In the genomic region with DNA sequence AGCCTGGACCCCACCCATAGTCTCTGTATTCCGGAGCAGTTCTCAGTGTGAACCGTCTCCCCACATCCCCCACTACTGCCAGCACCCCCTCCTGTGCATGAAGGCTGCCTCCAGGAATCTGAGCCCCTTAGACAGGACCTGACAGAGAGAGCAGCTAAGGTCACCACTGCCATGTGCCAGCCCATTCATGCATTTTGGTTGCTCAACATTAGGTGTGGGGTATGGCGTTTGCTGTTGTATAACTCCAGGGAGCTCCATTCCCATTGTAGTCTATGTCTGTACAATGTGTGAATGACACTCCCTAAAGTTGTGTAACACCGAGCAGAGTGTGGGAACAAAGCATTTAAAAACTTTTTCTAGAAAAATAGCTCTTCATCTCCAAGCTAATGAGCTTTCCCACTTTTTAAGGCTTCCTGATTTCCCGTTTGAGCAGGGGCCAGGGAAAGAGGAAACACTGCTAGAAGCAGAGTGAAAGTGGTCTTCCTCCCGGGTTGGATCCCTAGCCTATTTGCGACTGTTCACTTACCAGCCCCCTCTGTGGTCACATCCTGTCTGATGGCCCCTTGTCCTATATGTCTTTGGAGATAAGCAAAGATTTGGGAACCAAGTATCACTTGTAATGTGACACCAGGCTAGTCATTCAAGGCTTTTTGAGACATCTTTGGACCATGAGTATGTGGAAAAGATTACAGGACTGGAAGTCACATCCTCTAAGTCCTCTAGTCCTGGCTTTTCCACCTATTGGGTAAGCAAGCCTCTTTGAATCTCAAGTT, we compare ENCODE assay signal across 12 cellular contexts. TPM values are rescaled to one million over a fixed set of nuclear protein-coding genes. Genes with fewer than 3 reads are reported as not detected.
DNase-seq lines count a peak whose midpoint lies in the region; ATAC-seq, FAIRE-seq and TF ChIP-seq lines count a peak whose summit lies in the region.
"Had no signal": no experiment of that assay in that cellular context is flagged by ENCODE, and none has a peak within 500 bp of the region (broad histone marks: within the 10 kb centered on the region; RNA-seq: fewer than 3 reads in every experiment).

No MANE protein-coding gene starts in this region.

- no peaks in the 10 kb centered on the region for H3K27me3 Mint-ChIP-seq in activated CD4-positive, alpha-beta memory T cell treated with anti-CD3 and anti-CD28 coated beads, Interleukin-2, amount 10 ng/mL, durations not matched to agents 7 days and 5 days

- CTCF ChIA-PET in activated CD4-positive, alpha-beta memory T cell treated with anti-CD3 and anti-CD28 coated beads, Interleukin-2, amount 10 ng/mL, durations not matched to agents 7 days and 5 days (lab: Charles Lee) = interaction anchor here (0.6 to 1.5 kb wide), 8 partner anchors 10 to 393 kb away, joined by 3 to 4 read pairs (median 3); no protein-coding TSS in a partner anchor

- H3K4me3 Mint-ChIP-seq in activated CD4-positive, alpha-beta memory T cell treated with anti-CD3 and anti-CD28 coated beads, Interleukin-2, amount 10 ng/mL, durations not matched to agents 7 days and 5 days = no peak overlapping the region

- ATAC-seq in activated CD4-positive, CD25-positive, alpha-beta regulatory T cell treated with anti-CD3 and anti-CD28 coated beads, Interleukin-2, amount 50 U/mL, for 24 hours = no peak

- no peaks in the 10 kb centered on the region for H3K9me1 ChIP-seq in keratinocyte (ENCODE audit: control insufficient read depth, extremely low read depth, insufficient read depth, low read length)

- dilution Hi-C loops in keratinocyte (cut with MboI; ENCODE audit: extremely low pct_ligation_motif_present, low sequenced_read_pairs) = no loop called here

- no peak overlapping the region for H2AFZ ChIP-seq in keratinocyte (ENCODE audit: control insufficient read depth, low read length)

- H3K79me2 ChIP-seq in keratinocyte (ENCODE audit: control insufficient read depth, insufficient read depth, low read length) = no peaks in the 10 kb centered on the region

- TF ChIP-seq CTCF in bronchial epithelial cell (IDR thresholded peaks at IDR 0.05; ENCODE audit: insufficient read depth, low read length, severe bottlenecking) (no peak), keratinocyte (optimal IDR thresholded peaks at IDR 0.05 in 1 of 3, IDR thresholded peaks at IDR 0.05 in 1 of 3, conservative IDR thresholded peaks at IDR 0.05 in 1 of 3; ENCODE audit: extremely low read depth in 1 of 3, insufficient read depth in 2 of 3, low read length in 3 of 3) (no peak), stomach (IDR thresholded peaks at IDR 0.05) (no peak)

- H3K27ac ChIP-seq in keratinocyte (ENCODE audit: control insufficient read depth, insufficient read depth, low read length) (peak overlapping the region; percentile 39), stomach (peak overlapping the region in 4 of 5 donors; percentile 90 to 99 (median 92))

- H3K36me3 ChIP-seq in bronchial epithelial cell (ENCODE audit: control insufficient read depth, insufficient read depth, low read length) (peaks cover 9% of the 10 kb centered on the region), keratinocyte (ENCODE audit: control insufficient read depth in 2 of 2, extremely low read depth in 1 of 2, insufficient read depth in 2 of 2, low read length in 2 of 2) (peaks cover 6 to 13% of the 10 kb centered on the region in 2 experiments), stomach (peaks cover 11 to 23% (median 17%) of the 10 kb centered on the region in 4 donors)

- H4K20me1 ChIP-seq in keratinocyte (ENCODE audit: control insufficient read depth, extremely low read depth, insufficient read depth, low read length) = no peaks in the 10 kb centered on the region

- peaks cover 51% of the 10 kb centered on the region for H3K4me1 ChIP-seq in keratinocyte (ENCODE audit: control insufficient read depth, extremely low read depth, insufficient read depth, low read length)
- H3K4me1 ChIP-seq in stomach = peaks cover 32 to 66% (median 50%) of the 10 kb centered on the region in 4 donors

- H3K36me3 Mint-ChIP-seq in activated CD4-positive, alpha-beta memory T cell treated with anti-CD3 and anti-CD28 coated beads, Interleukin-2, amount 10 ng/mL, durations not matched to agents 7 days and 5 days (ENCODE audit: low read depth) = no peaks in the 10 kb centered on the region

- peaks cover 23% of the 10 kb centered on the region for H3K4me1 Mint-ChIP-seq in activated CD4-positive, alpha-beta memory T cell treated with anti-CD3 and anti-CD28 coated beads, Interleukin-2, amount 10 ng/mL, durations not matched to agents 7 days and 5 days

- TF ChIP-seq EP300 in Ishikawa (IDR thresholded peaks at IDR 0.05; ENCODE audit: borderline replicate concordance) (no peak), stomach (IDR thresholded peaks at IDR 0.05) (peak; percentile 55)

- no peak overlapping the region for H3K4me3 ChIP-seq in bronchial epithelial cell (ENCODE audit: low read depth, low read length)
- H3K4me3 ChIP-seq in keratinocyte (ENCODE audit: control insufficient read depth in 2 of 3, extremely low read depth in 1 of 3, insufficient read depth in 2 of 3, low read depth in 1 of 3, low read length in 3 of 3) = no peak overlapping the region
- H3K4me3 ChIP-seq in stomach = no peak overlapping the region

- H3K9me3 ChIP-seq in keratinocyte (ENCODE audit: control insufficient read depth, low read depth, low read length) (no peaks in the 10 kb centered on the region), stomach (no peaks in the 10 kb centered on the region)

- intact Hi-C loops in stomach (cut with DNase I; ENCODE audit: low total_unique reads) = loop anchor here (5.0 kb wide), 1 partner anchor 98 kb away; a partner anchor contains a TSS

- DNase-seq in bronchial epithelial cell (ENCODE audit: low read depth) = peak; percentile 87
- no peak for DNase-seq in keratinocyte (ENCODE audit: low read depth, low spot score)
- no peak for DNase-seq in stomach
- no peak for DNase-seq in activated CD4-positive, alpha-beta T cell treated with anti-CD3 and anti-CD28 coated beads for 48 hours
- DNase-seq in T-helper 1 cell = no peak
- DNase-seq in activated CD4-positive, alpha-beta memory T cell treated with anti-CD3 and anti-CD28 coated beads, Interleukin-2, amount 10 ng/mL, durations not matched to agents 7 days and 5 days = no peak
- DNase-seq: GDM1, NCI-H1092 had no signal

- WGBS in stomach, 5 donors = 51 to 75% (median 72%) methylated on average over 7 of the region's 7 CpGs

- FAIRE-seq in bronchial epithelial cell (lab: Jason Lieb, UNC) = peak; percentile 89
- FAIRE-seq in keratinocyte (lab: Jason Lieb, UNC) = no peak
- FAIRE-seq: colon had no signal

- H3K9me3 Mint-ChIP-seq in activated CD4-positive, alpha-beta memory T cell treated with anti-CD3 and anti-CD28 coated beads, Interleukin-2, amount 10 ng/mL, durations not matched to agents 7 days and 5 days = no peaks in the 10 kb centered on the region

- H3K27me3 ChIP-seq in bronchial epithelial cell (ENCODE audit: control insufficient read depth, insufficient read depth, low read length) (no peaks in the 10 kb centered on the region), keratinocyte (ENCODE audit: control insufficient read depth, extremely low read depth, insufficient read depth, low read length) (no peaks in the 10 kb centered on the region), stomach (no peaks in the 10 kb centered on the region)

- no peak for TF ChIP-seq RAD21 in Ishikawa (IDR thresholded peaks at IDR 0.05; ENCODE audit: low read depth)

- H3K4me2 ChIP-seq in keratinocyte (ENCODE audit: control insufficient read depth, extremely low read depth, insufficient read depth, low read depth, low read length) = peak overlapping the region; percentile 6

- TF ChIP-seq POLR2A in stomach (IDR thresholded peaks at IDR 0.05) = no peak

- H3K9ac ChIP-seq in keratinocyte (ENCODE audit: control insufficient read depth, extremely low read depth, insufficient read depth, low read length) = peak overlapping the region; percentile 18

- H3K27ac Mint-ChIP-seq in activated CD4-positive, alpha-beta memory T cell treated with anti-CD3 and anti-CD28 coated beads, Interleukin-2, amount 10 ng/mL, durations not matched to agents 7 days and 5 days = no peak overlapping the region

- POLR2A ChIA-PET in activated CD4-positive, alpha-beta memory T cell treated with anti-CD3 and anti-CD28 coated beads, Interleukin-2, amount 10 ng/mL, durations not matched to agents 7 days and 5 days (lab: Charles Lee) = no interaction called here

TF ChIP-seq in Ishikawa, 13 proteins besides CTCF, POLR2A, EP300 and RAD21 (continues in another document):
- TF ChIP-seq CEBPB (IDR thresholded peaks at IDR 0.05) (peak; percentile 54), NFIC (IDR thresholded peaks at IDR 0.05) (no peak)
- TF ChIP-seq, protein P1, sequence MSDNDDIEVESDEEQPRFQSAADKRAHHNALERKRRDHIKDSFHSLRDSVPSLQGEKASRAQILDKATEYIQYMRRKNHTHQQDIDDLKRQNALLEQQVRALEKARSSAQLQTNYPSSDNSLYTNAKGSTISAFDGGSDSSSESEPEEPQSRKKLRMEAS (IDR thresholded peaks at IDR 0.05) = no peak

RNA-seq across cellular contexts. Expression of a gene that starts 5.9 kb away (rescaled TPM):
- 8.2 and 11.0 TPM in 2 replicates for total RNA-seq in bronchial epithelial cell
- polyA plus RNA-seq in keratinocyte = 2.4 to 3.9 TPM (median 2.7 TPM) in 3 replicates
- polyA plus RNA-seq in keratinocyte (2011; ENCODE audit: low read depth) = 1.5 TPM
- 3.3 and 4.1 TPM in 2 replicates for polyA plus RNA-seq in keratinocyte (2011; cell fraction: cytosol; rRNA removed)
- 3.0 and 5.0 TPM in 2 replicates for polyA plus RNA-seq in keratinocyte (2011; cell fraction: nucleus; rRNA removed)
- polyA plus RNA-seq in keratinocyte (2012; ENCODE audit: low replicate concordance) = 4.5 and 4.8 TPM in 2 replicates
- 1.6 to 3.9 TPM (median 2.8 TPM) in 3 replicates for polyA minus RNA-seq in keratinocyte
- 1.9 TPM for polyA minus RNA-seq in keratinocyte (2011; cell fraction: cytosol; rRNA and poly(A)+ RNA removed)
- 1.4 and 1.9 TPM in 2 replicates for polyA minus RNA-seq in keratinocyte (2011; cell fraction: nucleus; rRNA and poly(A)+ RNA removed)
- total RNA-seq in stomach = 10 to 100 TPM in 3 of 5 donors, 1 to 10 TPM in 2; 1.2 to 79.0 (median 24.0) TPM
- 10 to 100 TPM in 1 of 3 donors, 1 to 10 TPM in 2; 7.6 to 35.8 (median 7.7) TPM for polyA plus RNA-seq in stomach
- 1 to 10 TPM; 3.2 to 4.1 TPM for total RNA-seq in activated CD4-positive, alpha-beta memory T cell treated with anti-CD3 and anti-CD28 coated beads, Interleukin-2, amount 10 ng/mL, durations not matched to agents 7 days and 5 days

RNA-seq across cellular contexts. Expression of a gene that starts 37.4 kb away (rescaled TPM):
- 0.13 and 0.26 TPM in 2 replicates for total RNA-seq in bronchial epithelial cell
- 0.04 to 0.09 TPM (median 0.04 TPM) in 3 replicates for polyA plus RNA-seq in keratinocyte
- polyA plus RNA-seq in keratinocyte (2011; ENCODE audit: low read depth) = 1.2 TPM
- 0.05 and 0.10 TPM in 2 replicates for polyA plus RNA-seq in keratinocyte (2011; cell fraction: cytosol; rRNA removed)
- polyA plus RNA-seq in keratinocyte (2011; cell fraction: nucleus; rRNA removed) = 0.11 and 0.15 TPM in 2 replicates
- polyA plus RNA-seq in keratinocyte (2012; ENCODE audit: low replicate concordance) = 0.44 TPM in 1 of 2 replicates, not detected in the other
- 0.10 to 0.30 TPM (median 0.26 TPM) in 3 replicates for polyA minus RNA-seq in keratinocyte
- not detected for polyA minus RNA-seq in keratinocyte (2011; cell fraction: cytosol; rRNA and poly(A)+ RNA removed)
- 0.11 TPM in 1 of 2 replicates, not detected in the other for polyA minus RNA-seq in keratinocyte (2011; cell fraction: nucleus; rRNA and poly(A)+ RNA removed)
- total RNA-seq in stomach = under 1 TPM in 1 of 5 donors, not detected in 4; 0.92 TPM
- under 1 TPM in 2 of 3 donors, not detected in 1; 0.05 to 0.06 TPM for polyA plus RNA-seq in stomach
- not detected for total RNA-seq in activated CD4-positive, alpha-beta memory T cell treated with anti-CD3 and anti-CD28 coated beads, Interleukin-2, amount 10 ng/mL, durations not matched to agents 7 days and 5 days
- total RNA-seq: lung microvascular endothelial cell had no signal
